9 cellular contexts compared by ENCODE assay signal in the genomic region with DNA sequence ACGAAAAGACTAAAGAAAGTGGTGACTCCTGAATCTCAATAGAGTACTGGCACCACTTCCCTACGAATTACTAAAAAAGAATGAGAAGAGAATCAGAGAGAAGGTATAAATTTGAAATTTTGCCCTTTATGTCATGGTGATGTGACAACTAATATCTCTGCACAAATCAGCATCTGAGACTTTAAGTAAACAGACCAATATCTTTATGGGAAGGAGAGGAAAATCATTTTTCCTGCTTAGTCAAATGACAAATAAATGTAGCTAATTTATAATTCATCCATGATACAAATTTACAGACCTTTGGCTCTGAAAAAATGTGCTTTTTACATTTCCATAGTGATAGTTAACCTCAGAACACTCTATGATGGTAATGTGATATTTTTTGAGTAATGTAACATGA.
"Had no signal": no experiment of that assay in that cellular context is flagged by ENCODE, and none has a peak within 500 bp of the region (broad histone marks: within the 10 kb centered on the region; RNA-seq: fewer than 3 reads in every experiment).

No MANE protein-coding gene starts in this region.

- H3K4me3 ChIP-seq: GM23248, GM23338, HAP-1 had no signal

- H3K4me1 ChIP-seq: HAP-1 had no signal

- DNase-seq: GM23248, GOT3, H7, H9, HCEC 1CT, HFFc6 had no signal

- H3K9ac ChIP-seq: GM23248 had no signal

- H3K27ac ChIP-seq: GM23248 had no signal

- H3K36me3 ChIP-seq: HAP-1 had no signal

- H3K4me2 ChIP-seq: GM23338 had no signal

- H2AFZ ChIP-seq: GM23248, GM23338 had no signal

- ATAC-seq: GM23338, HCT116 had no signal

- H3K9me3 ChIP-seq: HAP-1 had no signal
